Comparison of ENCODE assay signal across 13 cellular contexts in genomic region chr13:29743229-29743786, GRCh38.
DNase-seq lines count a peak whose midpoint lies in the region; ATAC-seq, FAIRE-seq and TF ChIP-seq lines count a peak whose summit lies in the region.
"Had no signal": no experiment of that assay in that cellular context is flagged by ENCODE, and none has a peak within 500 bp of the region (broad histone marks: within the 10 kb centered on the region; RNA-seq: fewer than 3 reads in every experiment).

No MANE protein-coding gene starts in this region.

- H3K27me3 ChIP-seq in osteoblast (ENCODE audit: insufficient read depth, low read length) (peaks cover 3% of the 10 kb centered on the region), HepG2 (ENCODE audit: control insufficient read depth in 1 of 2, insufficient read depth in 2 of 2, low read length in 2 of 2) (peaks cover 0 to 3% of the 10 kb centered on the region in 2 experiments; a peak in 1 of 5 replicates)

- POLR2A ChIA-PET in HepG2 (lab: Yijun Ruan, JAX): no interaction called here
- POLR2A ChIA-PET in activated CD8-positive, alpha-beta T cell treated with anti-CD3 and anti-CD28 coated beads, Interleukin-2, amount 10 ng/mL, durations not matched to agents 7 days and 5 days (lab: Charles Lee): no interaction called here

- no peak overlapping the region for H3K4me3 Mint-ChIP-seq in activated CD8-positive, alpha-beta T cell treated with anti-CD3 and anti-CD28 coated beads, Interleukin-2, amount 10 ng/mL, durations not matched to agents 7 days and 5 days
- H3K4me3 Mint-ChIP-seq: activated naive CD4-positive, alpha-beta T cell treated with anti-CD3 and anti-CD28 coated beads, Interleukin-2, amount 50 U/mL, for 24 hours had no signal

- intact Hi-C loops in HepG2 (cut with micrococcal nuclease; ENCODE audit: unreplicated experiment): no loop called here

- H3K4me1 Mint-ChIP-seq in activated CD8-positive, alpha-beta T cell treated with anti-CD3 and anti-CD28 coated beads, Interleukin-2, amount 10 ng/mL, durations not matched to agents 7 days and 5 days (ENCODE audit: low read depth): no peaks in the 10 kb centered on the region
- H3K4me1 Mint-ChIP-seq: activated naive CD4-positive, alpha-beta T cell treated with anti-CD3 and anti-CD28 coated beads, Interleukin-2, amount 50 U/mL, for 24 hours had no signal

- no peak overlapping the region for H3K27ac Mint-ChIP-seq in activated CD8-positive, alpha-beta T cell treated with anti-CD3 and anti-CD28 coated beads, Interleukin-2, amount 10 ng/mL, durations not matched to agents 7 days and 5 days
- H3K27ac Mint-ChIP-seq: activated naive CD4-positive, alpha-beta T cell treated with anti-CD3 and anti-CD28 coated beads, Interleukin-2, amount 50 U/mL, for 24 hours had no signal

- TF ChIP-seq RAD21 in HepG2 (CRISPR knock-in tag; IDR thresholded peaks at IDR 0.05): no peak

- no peaks in the 10 kb centered on the region for H3K36me3 Mint-ChIP-seq in activated CD8-positive, alpha-beta T cell treated with anti-CD3 and anti-CD28 coated beads, Interleukin-2, amount 10 ng/mL, durations not matched to agents 7 days and 5 days (ENCODE audit: low read depth)
- H3K36me3 Mint-ChIP-seq: activated naive CD4-positive, alpha-beta T cell treated with anti-CD3 and anti-CD28 coated beads, Interleukin-2, amount 50 U/mL, for 24 hours had no signal

- peak overlapping the region; percentile 19 for H2AFZ ChIP-seq in osteoblast (ENCODE audit: low read length)
- H2AFZ ChIP-seq in HepG2 (ENCODE audit: low read length): no peak overlapping the region

- in situ Hi-C loops in HepG2 (cut with HindIII; ENCODE audit: extremely low pct_ligation_motif_present, low pct_unique_long_range_greater_than_20kb): no loop called here

- ATAC-seq in HepG2: no peak
- ATAC-seq in GM18870 (IDR thresholded peaks at IDR 0.05; ENCODE audit: unreplicated experiment): no peak
- no peak for ATAC-seq in activated CD8-positive, alpha-beta T cell treated with anti-CD3 and anti-CD28 coated beads, Interleukin-2, amount 10 ng/mL, durations not matched to agents 7 days and 5 days
- ATAC-seq: foreskin keratinocyte, Panc1 had no signal

- TF ChIP-seq EP300 in HepG2 (IDR thresholded peaks at IDR 0.05; ENCODE audit: low read depth in 2 of 2, low read length in 2 of 2) (no peak), HepG2 (CRISPR knock-in tag; IDR thresholded peaks at IDR 0.05; ENCODE audit: borderline replicate concordance) (no peak)

- H3K9me3 Mint-ChIP-seq in activated CD8-positive, alpha-beta T cell treated with anti-CD3 and anti-CD28 coated beads, Interleukin-2, amount 10 ng/mL, durations not matched to agents 7 days and 5 days (ENCODE audit: insufficient read depth): no peaks in the 10 kb centered on the region
- H3K9me3 Mint-ChIP-seq: activated naive CD4-positive, alpha-beta T cell treated with anti-CD3 and anti-CD28 coated beads, Interleukin-2, amount 50 U/mL, for 24 hours had no signal

- H3K79me2 ChIP-seq in osteoblast (ENCODE audit: insufficient read depth, low read length): no peaks in the 10 kb centered on the region
- H3K79me2 ChIP-seq in HepG2 (ENCODE audit: insufficient read depth, low read length): no peaks in the 10 kb centered on the region

- H3K9me3 ChIP-seq in osteoblast (ENCODE audit: low read depth, low read length) (no peaks in the 10 kb centered on the region), HepG2 (ENCODE audit: low read length) (no peaks in the 10 kb centered on the region)

- no peak overlapping the region for H3K9ac ChIP-seq in HepG2 (ENCODE audit: insufficient read depth, low read depth, low read length)

- H3K4me1 ChIP-seq in osteoblast (ENCODE audit: insufficient read depth, low read length): no peaks in the 10 kb centered on the region
- H3K4me1 ChIP-seq in HepG2 (ENCODE audit: insufficient read depth, low read length): no peaks in the 10 kb centered on the region
- H3K4me1 ChIP-seq: foreskin keratinocyte had no signal

- peaks cover 15% of the 10 kb centered on the region for H3K27me3 Mint-ChIP-seq in activated CD8-positive, alpha-beta T cell treated with anti-CD3 and anti-CD28 coated beads, Interleukin-2, amount 10 ng/mL, durations not matched to agents 7 days and 5 days (ENCODE audit: low read depth)

- 34% methylated on average over 11 of the region's 15 CpGs for WGBS in HepG2 (ENCODE audit: low lambda C conversion rate)

- TF ChIP-seq POLR2A in HepG2 (IDR thresholded peaks at IDR 0.05; ENCODE audit: insufficient read depth in 1 of 2, low read depth in 2 of 2, low read length in 2 of 2): no peak

- H4K20me1 ChIP-seq in osteoblast (ENCODE audit: insufficient read depth, low read length) (no peaks in the 10 kb centered on the region), HepG2 (ENCODE audit: insufficient read depth, low read length) (no peaks in the 10 kb centered on the region)

- BruUV-seq in HepG2 (replicated peaks; lab: Mats Ljungman, UMichigan): no TSS peak

- H3K36me3 ChIP-seq in osteoblast (ENCODE audit: insufficient read depth, low read length): no peaks in the 10 kb centered on the region
- H3K36me3 ChIP-seq in HepG2 (replicated peaks in 1 of 2; ENCODE audit: control insufficient read depth in 1 of 2, insufficient read depth in 2 of 2, low read length in 2 of 2): no peaks in the 10 kb centered on the region

- H3K27ac ChIP-seq in osteoblast (ENCODE audit: low read depth, low read length) (no peak overlapping the region), HepG2 (ENCODE audit: extremely low read length, insufficient read depth, low read length) (no peak overlapping the region)
- H3K27ac ChIP-seq: foreskin keratinocyte had no signal

- peak; percentile 70 for DNase-seq in AG08395 (ENCODE audit: low spot score)
- peak; percentile 65 for DNase-seq in fibroblast of the aortic adventitia (ENCODE audit: low read depth)
- no peak for DNase-seq in osteoblast (ENCODE audit: insufficient read length, low spot score, missing footprints)
- DNase-seq in activated CD8-positive, alpha-beta memory T cell treated with anti-CD3 and anti-CD28 coated beads for 24 hours: no peak
- DNase-seq in HepG2 (ENCODE audit: low spot score): no peak
- no peak for DNase-seq in activated CD8-positive, alpha-beta T cell treated with anti-CD3 and anti-CD28 coated beads, Interleukin-2, amount 10 ng/mL, durations not matched to agents 7 days and 5 days
- DNase-seq: activated CD4-positive, alpha-beta T cell treated with anti-CD3 and anti-CD28 coated beads for 1 hour; foreskin keratinocyte; NCI-H1436 treated with DMSO at 0.1 percent for 48 hours had no signal

- H3K4me3 ChIP-seq in fibroblast of the aortic adventitia (ENCODE audit: low read depth, low read length): no peak overlapping the region
- H3K4me3 ChIP-seq in osteoblast (ENCODE audit: insufficient read depth, low read length): no peak overlapping the region
- no peak overlapping the region for H3K4me3 ChIP-seq in HepG2 (replicated peaks in 1 of 3; ENCODE audit: insufficient read depth in 1 of 3, low read depth in 2 of 3, low read length in 3 of 3)

- CTCF ChIA-PET in HepG2 (lab: Yijun Ruan, JAX; ENCODE audit: low intra/inter-chr PET ratio, low total read pairs): no interaction called here
- CTCF ChIA-PET in activated CD8-positive, alpha-beta T cell treated with anti-CD3 and anti-CD28 coated beads, Interleukin-2, amount 10 ng/mL, durations not matched to agents 7 days and 5 days (lab: Charles Lee): interaction anchor here (1.3 kb wide), 1 partner anchor 372 kb away, joined by 3 read pairs; no protein-coding TSS in a partner anchor

- no peak overlapping the region for H3K4me2 ChIP-seq in osteoblast (ENCODE audit: insufficient read depth, low read length)
- H3K4me2 ChIP-seq in HepG2 (ENCODE audit: low read depth, low read length): no peak overlapping the region

- FAIRE-seq in HepG2 (lab: Jason Lieb, UNC): no peak

- TF ChIP-seq CTCF in fibroblast of the aortic adventitia (IDR thresholded peaks at IDR 0.05; ENCODE audit: insufficient read depth, low read length): no peak
- no peak for TF ChIP-seq CTCF in osteoblast (IDR thresholded peaks at IDR 0.05; ENCODE audit: extremely low read depth, low read depth, low read length)
- TF ChIP-seq CTCF in HepG2 (CRISPR knock-in tag; IDR thresholded peaks at IDR 0.05): no peak

TF ChIP-seq in PFSK-1, 5 proteins besides CTCF, POLR2A, EP300 and RAD21 (continues in another document):
- no peak for TF ChIP-seq POLR2AphosphoS5 (IDR thresholded peaks at IDR 0.05; ENCODE audit: low read depth, low read length)

TF ChIP-seq in HepG2, 621 proteins besides CTCF, POLR2A, EP300 and RAD21:
- TF ChIP-seq ZNF558 (CRISPR knock-in tag; IDR thresholded peaks at IDR 0.05; ENCODE audit: borderline replicate concordance) (no peak), MNT (IDR thresholded peaks at IDR 0.05) (no peak), ZFP62 (CRISPR knock-in tag; IDR thresholded peaks at IDR 0.05) (no peak), ZFP37 (CRISPR knock-in tag; IDR thresholded peaks at IDR 0.05; ENCODE audit: borderline replicate concordance) (no peak), PAF1 (CRISPR knock-in tag; IDR thresholded peaks at IDR 0.05) (no peak), ISX (CRISPR knock-in tag; conservative IDR thresholded peaks at IDR 0.05) (no peak)

Comparison
In these comparisons a context has a peak if more than half of its experiments do, and no peak if none do; other contexts are left out.
1. DNase-seq: peak in AG08395 (single experiment) and fibroblast of the aortic adventitia (single experiment); none in osteoblast (single experiment), activated CD8-positive, alpha-beta memory T cell treated with anti-CD3 and anti-CD28 coated beads for 24 hours (single experiment), HepG2 (single experiment) and activated CD8-positive, alpha-beta T cell treated with anti-CD3 and anti-CD28 coated beads, Interleukin-2, amount 10 ng/mL, durations not matched to agents 7 days and 5 days (single experiment).